In genomic region chr7:16985621-16986020, GRCh38 we compare ENCODE assay signal across 17 cellular contexts.
"Had no signal": no experiment of that assay in that cellular context is flagged by ENCODE, and none has a peak within 500 bp of the region (broad histone marks: within the 10 kb centered on the region; RNA-seq: fewer than 3 reads in every experiment).

No MANE protein-coding gene starts in this region.

- H3K4me3 ChIP-seq: dorsolateral prefrontal cortex, esophagus squamous epithelium, mucosa of descending colon, smooth muscle cell, tibial artery had no signal

- DNase-seq: activated CD4-positive, alpha-beta memory T cell treated with anti-CD3 and anti-CD28 coated beads for 36 hours; activated CD4-positive, alpha-beta T cell treated with anti-CD3 and anti-CD28 coated beads for 1 hour; activated gamma-delta T cell; activated naive CD8-positive, alpha-beta T cell treated with anti-CD3 and anti-CD28 coated beads, Interleukin-2, amount 10 ng/mL, durations not matched to agents 7 days and 5 days; activated T-cell treated with anti-CD3 and anti-CD28 coated beads, Interleukin-2, amount 50 U/mL, for 48 hours; anterior cingulate cortex; dorsolateral prefrontal cortex; esophagus squamous epithelium; foreskin fibroblast; glutamatergic neuron; mucosa of descending colon; naive thymus-derived CD8-positive, alpha-beta T cell; right cardiac atrium; tibial artery had no signal

- H3K36me3 Mint-ChIP-seq: activated CD4-positive, alpha-beta memory T cell treated with anti-CD3 and anti-CD28 coated beads for 36 hours; naive thymus-derived CD8-positive, alpha-beta T cell had no signal

- H3K9me3 Mint-ChIP-seq: activated CD4-positive, alpha-beta memory T cell treated with anti-CD3 and anti-CD28 coated beads for 36 hours; activated naive CD8-positive, alpha-beta T cell treated with anti-CD3 and anti-CD28 coated beads, Interleukin-2, amount 10 ng/mL, durations not matched to agents 7 days and 5 days; naive thymus-derived CD8-positive, alpha-beta T cell had no signal

- H3K9me3 ChIP-seq: esophagus squamous epithelium, mucosa of descending colon, neutrophil, tibial artery had no signal

- ATAC-seq: left lobe of liver; mucosa of descending colon; naive thymus-derived CD8-positive, alpha-beta T cell; right cardiac atrium had no signal

- H3K36me3 ChIP-seq: esophagus squamous epithelium, neutrophil, tibial artery had no signal

- H3K4me3 Mint-ChIP-seq: activated CD4-positive, alpha-beta memory T cell treated with anti-CD3 and anti-CD28 coated beads for 36 hours; activated naive CD8-positive, alpha-beta T cell treated with anti-CD3 and anti-CD28 coated beads, Interleukin-2, amount 10 ng/mL, durations not matched to agents 7 days and 5 days; naive thymus-derived CD8-positive, alpha-beta T cell had no signal

- H3K27ac Mint-ChIP-seq: activated CD4-positive, alpha-beta memory T cell treated with anti-CD3 and anti-CD28 coated beads for 36 hours; activated naive CD8-positive, alpha-beta T cell treated with anti-CD3 and anti-CD28 coated beads, Interleukin-2, amount 10 ng/mL, durations not matched to agents 7 days and 5 days; naive thymus-derived CD8-positive, alpha-beta T cell had no signal

- H3K27me3 ChIP-seq: dorsolateral prefrontal cortex, esophagus squamous epithelium, neutrophil, tibial artery had no signal
